In genomic region chr17:55285340-55286301, GRCh38 we compare ENCODE assay signal across 10 cellular contexts. TPM values are rescaled to one million over a fixed set of nuclear protein-coding genes. Genes with fewer than 3 reads are reported as not detected.
DNase-seq lines count a peak whose midpoint lies in the region; FAIRE-seq and TF ChIP-seq lines count a peak whose summit lies in the region.
"Had no signal": no experiment of that assay in that cellular context is flagged by ENCODE, and none has a peak within 500 bp of the region (broad histone marks: within the 10 kb centered on the region; RNA-seq: fewer than 3 reads in every experiment).

No MANE protein-coding gene starts in this region.

- H3K4me1 Mint-ChIP-seq in brain (peaks cover 28% of the 10 kb centered on the region), endothelial cell (ENCODE audit: unreplicated experiment) (peaks cover 8% of the 10 kb centered on the region)

- TF ChIP-seq CTCF in brain (conservative IDR thresholded peaks at IDR 0.05), result no peak
- TF ChIP-seq CTCF in kidney (IDR thresholded peaks at IDR 0.05; ENCODE audit: borderline replicate concordance, extremely low read depth, insufficient read depth), result no peak
- TF ChIP-seq CTCF in endothelial cell (IDR thresholded peaks at IDR 0.05; ENCODE audit: unreplicated experiment), result no peak

- H3K36me3 Mint-ChIP-seq in brain, result peaks cover 3% of the 10 kb centered on the region
- no peaks in the 10 kb centered on the region for H3K36me3 Mint-ChIP-seq in endothelial cell (ENCODE audit: low read depth, unreplicated experiment)

- H3K4me3 Mint-ChIP-seq in brain, result peak overlapping the region in 4 of 5 experiments; percentile 15 to 50 (median 32)
- no peak overlapping the region for H3K4me3 Mint-ChIP-seq in endothelial cell (ENCODE audit: unreplicated experiment)

- no peaks in the 10 kb centered on the region for H3K27me3 ChIP-seq in subcutaneous abdominal adipose tissue (ENCODE audit: control insufficient read depth in 5 of 5, insufficient read depth in 4 of 5, low read length in 5 of 5)

- H3K4me1 ChIP-seq in kidney (ENCODE audit: control insufficient read depth in 1 of 2, insufficient read depth in 1 of 2, low read depth in 1 of 2, low read length in 2 of 2) (peaks cover 45 to 61% of the 10 kb centered on the region in 2 donors), subcutaneous abdominal adipose tissue (ENCODE audit: control insufficient read depth in 5 of 5, insufficient read depth in 5 of 5, low read length in 5 of 5) (peaks cover 3 to 76% (median 52%) of the 10 kb centered on the region in 5 donors)

- H3K9ac ChIP-seq in kidney (ENCODE audit: low read length in 2 of 2) (peak overlapping the region in 1 of 2 donors; percentile 28), subcutaneous abdominal adipose tissue (ENCODE audit: low read length in 5 of 5) (no peak overlapping the region)

- H3K27ac ChIP-seq in kidney (ENCODE audit: low read depth in 2 of 2, low read length in 2 of 2) (peak overlapping the region; percentile 92 to 94), subcutaneous abdominal adipose tissue (ENCODE audit: low read depth, low read length) (peak overlapping the region; percentile 45)
- H3K27ac ChIP-seq: WERI-Rb-1 had no signal

- H3K9me3 Mint-ChIP-seq in brain, result peaks cover 0 to 5% (median 3%) of the 10 kb centered on the region in 5 experiments
- no peaks in the 10 kb centered on the region for H3K9me3 Mint-ChIP-seq in endothelial cell (ENCODE audit: unreplicated experiment)

- H3K27me3 Mint-ChIP-seq in brain (no peaks in the 10 kb centered on the region), endothelial cell (ENCODE audit: unreplicated experiment) (peaks cover 6% of the 10 kb centered on the region)

- intact Hi-C loops in kidney (cut with DNase I), result no loop called here

- H3K4me3 ChIP-seq in kidney (ENCODE audit: low read length in 2 of 2) (peak overlapping the region in 1 of 2 donors; percentile 30), subcutaneous abdominal adipose tissue (ENCODE audit: low read depth in 1 of 5, low read length in 5 of 5) (peak overlapping the region in 2 of 5 donors; percentile 19 to 41)

- DNase-seq in NCI-H1436 (lab: John Stamatoyannopoulos, UW) (peak; percentile 51), kidney (peak; percentile 95), endothelial cell (ENCODE audit: low spot score) (no peak), KG1 (lab: John Stamatoyannopoulos, UW) (no peak), HT-29 (ENCODE audit: low spot score) (no peak), NCI-H2081 treated with DMSO at 0.1 percent for 48 hours (lab: John Stamatoyannopoulos, UW) (no peak)
- DNase-seq: glutamatergic neuron, WERI-Rb-1 had no signal

- H3K36me3 ChIP-seq in kidney (ENCODE audit: control insufficient read depth in 1 of 2, insufficient read depth in 2 of 2, low read length in 2 of 2) (peaks cover 0 to 2% of the 10 kb centered on the region in 2 donors), subcutaneous abdominal adipose tissue (ENCODE audit: control insufficient read depth in 5 of 5, insufficient read depth in 5 of 5, low read length in 5 of 5) (no peaks in the 10 kb centered on the region)
- H3K36me3 ChIP-seq: WERI-Rb-1 had no signal

- H3K9me3 ChIP-seq in kidney (ENCODE audit: control insufficient read depth in 1 of 2, low read length in 2 of 2), result no peaks in the 10 kb centered on the region
- H3K9me3 ChIP-seq in subcutaneous abdominal adipose tissue (ENCODE audit: control insufficient read depth in 5 of 5, low read length in 5 of 5), result no peaks in the 10 kb centered on the region

- no peak for FAIRE-seq in kidney (lab: Jason Lieb, UNC)

- H3K27ac Mint-ChIP-seq in brain (peak overlapping the region; percentile 50 to 97 (median 93)), endothelial cell (ENCODE audit: unreplicated experiment) (no peak overlapping the region)

RNA-seq across cellular contexts. Expression of gene HLF, which starts 20.9 kb away (rescaled TPM):
- polyA plus RNA-seq in brain (ENCODE audit: insufficient read depth, low read depth, low replicate concordance), result 6.1 TPM
- 38.4 TPM for total RNA-seq in kidney
- polyA plus RNA-seq in kidney (ENCODE audit: insufficient read depth, low read depth, low replicate concordance), result 9.1 TPM
- not detected for total RNA-seq in endothelial cell (ENCODE audit: unreplicated experiment)
- 0.05 and 0.08 TPM in 2 replicates for total RNA-seq in HT-29 (2014; rRNA removed; shearing (Covaris generic))

Comparison
In these comparisons a context has a peak if more than half of its experiments do, and no peak if none do; other contexts are left out.
1. DNase-seq: peak in NCI-H1436 (single experiment) and kidney (single experiment); none in endothelial cell (single experiment), KG1 (single experiment), HT-29 (single experiment) and NCI-H2081 treated with DMSO at 0.1 percent for 48 hours (single experiment).
2. RNA of gene HLF, which starts 20.9 kb away (total RNA-seq): 38.4 TPM in kidney (single experiment); 0.05 to 0.08 TPM in HT-29 and not detected in endothelial cell (single experiment); every median in the first group is over 10 times any median in the second.